Comparison of ENCODE assay signal across 8 cellular contexts in the genomic region with DNA sequence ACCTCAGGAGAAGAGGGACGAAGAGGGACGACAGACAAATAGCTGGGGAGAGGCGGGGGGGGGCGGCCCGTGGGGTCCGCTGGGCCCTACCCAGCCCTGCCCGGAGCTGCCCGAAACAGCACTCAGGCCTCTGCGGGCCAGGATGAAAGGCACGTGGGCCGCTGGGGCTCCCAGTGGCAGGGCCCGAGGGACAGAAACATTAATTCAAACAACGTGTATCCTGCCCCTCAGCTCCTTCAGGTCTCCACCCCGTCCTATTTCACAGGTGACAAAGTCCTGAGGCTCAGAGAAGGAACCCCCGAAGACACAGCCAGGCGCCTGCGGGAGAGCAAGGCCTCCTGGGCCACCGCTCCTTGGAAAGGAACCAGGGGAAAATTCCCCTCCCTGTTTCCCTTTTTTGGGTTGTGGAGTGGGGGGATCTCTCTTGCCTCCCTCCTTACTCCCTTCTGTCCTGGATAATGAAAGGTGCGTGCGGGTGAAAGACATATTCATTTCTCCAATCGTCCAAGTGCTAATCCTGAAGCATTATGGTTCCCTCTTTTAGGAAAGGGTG.
DNase-seq lines count a peak whose midpoint lies in the region; ATAC-seq and TF ChIP-seq lines count a peak whose summit lies in the region.

No MANE protein-coding gene starts in this region.

- peak overlapping the region; percentile 84 for H3K4me3 Mint-ChIP-seq in osteocyte (ENCODE audit: unreplicated experiment)

- H3K4me1 Mint-ChIP-seq in osteocyte (ENCODE audit: unreplicated experiment), result peaks cover 6% of the 10 kb centered on the region

- peaks cover 48% of the 10 kb centered on the region for H3K27me3 Mint-ChIP-seq in osteocyte (ENCODE audit: unreplicated experiment)

- H3K4me3 ChIP-seq in GM12875 (ENCODE audit: low read depth, low read length), result peak overlapping the region; percentile 52
- peak overlapping the region; percentile 72 for H3K4me3 ChIP-seq in coronary artery

- H3K9me3 Mint-ChIP-seq in osteocyte (ENCODE audit: unreplicated experiment), result no peaks in the 10 kb centered on the region

- DNase-seq in coronary artery (ENCODE audit: low spot score) (no peak), osteocyte (ENCODE audit: extremely low spot score, unreplicated experiment) (no peak), NOMO-1 treated with DMSO at 0.1 percent for 48 hours (lab: John Stamatoyannopoulos, UW; ENCODE audit: unreplicated experiment) (no peak), DMS 273 (lab: John Stamatoyannopoulos, UW; ENCODE audit: unreplicated experiment) (no peak), SHP77 treated with DMSO at 0.1 percent for 48 hours (lab: John Stamatoyannopoulos, UW) (no peak)
- DNase-seq in activated CD8-positive, alpha-beta memory T cell treated with anti-CD3 and anti-CD28 coated beads, Interleukin-2, amount 50 U/mL, for 4 hours, result no peak

- H3K27ac ChIP-seq in coronary artery, result no peak overlapping the region

- no peak overlapping the region for H3K27ac Mint-ChIP-seq in osteocyte (ENCODE audit: unreplicated experiment)

- peaks cover 2% of the 10 kb centered on the region for H3K36me3 Mint-ChIP-seq in osteocyte (ENCODE audit: unreplicated experiment)

- peak; percentile 58 for ATAC-seq in HG02885 (IDR thresholded peaks at IDR 0.05; ENCODE audit: poor library complexity, unreplicated experiment)

- no peak for TF ChIP-seq CTCF in GM12875 (IDR thresholded peaks at IDR 0.05; ENCODE audit: borderline replicate concordance, insufficient read depth, low read depth, low read length)
- no peak for TF ChIP-seq CTCF in coronary artery (IDR thresholded peaks at IDR 0.05)
- no peak for TF ChIP-seq CTCF in osteocyte (IDR thresholded peaks at IDR 0.05)
